In genomic region chr17:77098884-77099545, GRCh38 we compare ENCODE assay signal across 8 cellular contexts. TPM values are rescaled to one million over a fixed set of nuclear protein-coding genes. Genes with fewer than 3 reads are reported as not detected.
DNase-seq lines count a peak whose midpoint lies in the region; ATAC-seq and TF ChIP-seq lines count a peak whose summit lies in the region.

No MANE protein-coding gene starts in this region.

- H3K27ac Mint-ChIP-seq in activated naive CD8-positive, alpha-beta T cell treated with anti-CD3 and anti-CD28 coated beads, Interleukin-2, amount 50 U/mL, for 24 hours: peak overlapping the region; percentile 35
- H3K27ac Mint-ChIP-seq in T-helper 2 cell treated with Interferon-gamma antibody and Interleukin-4, amounts not matched to agents 5 μg/mL and 100 μg/mL, for 36 hours: no peak overlapping the region

- TF ChIP-seq EP300 in Ishikawa (IDR thresholded peaks at IDR 0.05; ENCODE audit: borderline replicate concordance): no peak

- peaks cover 45% of the 10 kb centered on the region for H3K4me1 ChIP-seq in skeletal muscle satellite cell (ENCODE audit: control insufficient read depth, insufficient read depth, low read length)

- TF ChIP-seq RAD21 in Ishikawa (IDR thresholded peaks at IDR 0.05; ENCODE audit: low read depth): no peak

- H3K9me3 ChIP-seq in skeletal muscle satellite cell (replicated peaks; ENCODE audit: low read length): no peaks in the 10 kb centered on the region

- ATAC-seq in activated naive CD8-positive, alpha-beta T cell treated with anti-CD3 and anti-CD28 coated beads, Interleukin-2, amount 50 U/mL, for 24 hours: no peak
- ATAC-seq in Right ventricle myocardium superior (ENCODE audit: poor library complexity) (peak; percentile 87), GM18858 (IDR thresholded peaks at IDR 0.05; ENCODE audit: unreplicated experiment) (no peak)

- peaks cover 22% of the 10 kb centered on the region for H3K36me3 ChIP-seq in skeletal muscle satellite cell (ENCODE audit: insufficient read depth, low read length)

- intact Hi-C loops in Right ventricle myocardium superior (cut with DNase I): no loop called here

- no peak overlapping the region for H3K4me3 Mint-ChIP-seq in activated naive CD8-positive, alpha-beta T cell treated with anti-CD3 and anti-CD28 coated beads, Interleukin-2, amount 50 U/mL, for 24 hours
- H3K4me3 Mint-ChIP-seq in T-helper 2 cell treated with Interferon-gamma antibody and Interleukin-4, amounts not matched to agents 5 μg/mL and 100 μg/mL, for 36 hours: no peak overlapping the region

- H3K36me3 Mint-ChIP-seq in activated naive CD8-positive, alpha-beta T cell treated with anti-CD3 and anti-CD28 coated beads, Interleukin-2, amount 50 U/mL, for 24 hours (ENCODE audit: low read depth): peaks cover 38% of the 10 kb centered on the region
- H3K36me3 Mint-ChIP-seq in T-helper 2 cell treated with Interferon-gamma antibody and Interleukin-4, amounts not matched to agents 5 μg/mL and 100 μg/mL, for 36 hours (ENCODE audit: low read depth): peaks cover 37% of the 10 kb centered on the region

- no peaks in the 10 kb centered on the region for H3K27me3 Mint-ChIP-seq in activated naive CD8-positive, alpha-beta T cell treated with anti-CD3 and anti-CD28 coated beads, Interleukin-2, amount 50 U/mL, for 24 hours
- H3K27me3 Mint-ChIP-seq in T-helper 2 cell treated with Interferon-gamma antibody and Interleukin-4, amounts not matched to agents 5 μg/mL and 100 μg/mL, for 36 hours (ENCODE audit: low read depth): no peaks in the 10 kb centered on the region

- H3K9ac ChIP-seq in skeletal muscle satellite cell (ENCODE audit: low read depth, low read length): peak overlapping the region; percentile 1

- no peak overlapping the region for H3K4me2 ChIP-seq in skeletal muscle satellite cell (ENCODE audit: low read length)

- H3K27me3 ChIP-seq in skeletal muscle satellite cell (ENCODE audit: control insufficient read depth, insufficient read depth, low read length): no peaks in the 10 kb centered on the region

- H3K9me3 Mint-ChIP-seq in activated naive CD8-positive, alpha-beta T cell treated with anti-CD3 and anti-CD28 coated beads, Interleukin-2, amount 50 U/mL, for 24 hours: no peaks in the 10 kb centered on the region
- H3K9me3 Mint-ChIP-seq in T-helper 2 cell treated with Interferon-gamma antibody and Interleukin-4, amounts not matched to agents 5 μg/mL and 100 μg/mL, for 36 hours: no peaks in the 10 kb centered on the region

- H3K4me3 ChIP-seq in skeletal muscle satellite cell (ENCODE audit: low read length): no peak overlapping the region

- no peak for DNase-seq in activated naive CD8-positive, alpha-beta T cell treated with anti-CD3 and anti-CD28 coated beads, Interleukin-2, amount 50 U/mL, for 24 hours
- no peak for DNase-seq in Right ventricle myocardium superior
- DNase-seq in T-helper 2 cell treated with Interferon-gamma antibody and Interleukin-4, amounts not matched to agents 5 μg/mL and 100 μg/mL, for 36 hours (ENCODE audit: low spot score): no peak
- DNase-seq in germinal center (ENCODE audit: low spot score): no peak
- DNase-seq in NCI-H1417 (lab: John Stamatoyannopoulos, UW): no peak

- H3K4me1 Mint-ChIP-seq in activated naive CD8-positive, alpha-beta T cell treated with anti-CD3 and anti-CD28 coated beads, Interleukin-2, amount 50 U/mL, for 24 hours: peaks cover 47% of the 10 kb centered on the region
- H3K4me1 Mint-ChIP-seq in T-helper 2 cell treated with Interferon-gamma antibody and Interleukin-4, amounts not matched to agents 5 μg/mL and 100 μg/mL, for 36 hours (ENCODE audit: low read depth): peaks cover 5% of the 10 kb centered on the region

TF ChIP-seq in Ishikawa, 13 proteins besides CTCF, POLR2A, EP300 and RAD21:
- TF ChIP-seq YY1 (IDR thresholded peaks at IDR 0.05; ENCODE audit: low read depth): no peak
- peak; percentile 77 for TF ChIP-seq CEBPB (IDR thresholded peaks at IDR 0.05)
- TF ChIP-seq USF1 (IDR thresholded peaks at IDR 0.05): 0 out of 2 replicates have a peak, but pooled peaks have one; percentile 22

RNA-seq across cellular contexts. Expression of gene SEC14L1, which starts 41.8 kb away (rescaled TPM):
- 63.9 TPM for total RNA-seq in Right ventricle myocardium superior
- total RNA-seq in skeletal muscle satellite cell (2012; rRNA removed): 25.1 and 27.9 TPM in 2 replicates
